10 cellular contexts compared by ENCODE assay signal in genomic region chr15:81360491-81360890, GRCh38. TPM values are rescaled to one million over a fixed set of nuclear protein-coding genes. Genes with fewer than 3 reads are reported as not detected.
"Had no signal": no experiment of that assay in that cellular context is flagged by ENCODE, and none has a peak within 500 bp of the region (broad histone marks: within the 10 kb centered on the region; RNA-seq: fewer than 3 reads in every experiment).

No MANE protein-coding gene starts in this region.

- H3K9me3 Mint-ChIP-seq: HFFc6 had no signal

- H3K36me3 ChIP-seq: HAP-1 had no signal

- H2AFZ ChIP-seq: GM23248 had no signal

- H3K4me3 Mint-ChIP-seq: HFFc6 had no signal

- FAIRE-seq: HepG2, K562 had no signal

- H3K4me3 ChIP-seq: GM23248, HAP-1, K562 had no signal

- H3K27ac ChIP-seq: GM23248, HL-60 had no signal

- DNase-seq: GM23248, H7, HFFc6, KG1 had no signal

- H3K27ac Mint-ChIP-seq: HFFc6 had no signal

- H3K4me1 ChIP-seq: HAP-1 had no signal

- H3K9ac ChIP-seq: GM23248 had no signal

RNA-seq across cellular contexts. Expression of gene TMC3, which starts 13.5 kb away (rescaled TPM):
- total RNA-seq: GM23248, H4, H7, HepG2, HFFc6, HT1080, K562 had no signal
- polyA plus RNA-seq: GM23248, HepG2 had no signal
